ENCODE assay signal across 29 cellular contexts in genomic region chr10:107732045-107732444, GRCh38.
"Had no signal": no experiment of that assay in that cellular context is flagged by ENCODE, and none has a peak within 500 bp of the region (broad histone marks: within the 10 kb centered on the region; RNA-seq: fewer than 3 reads in every experiment).

No MANE protein-coding gene starts in this region.

- H3K27ac Mint-ChIP-seq: effector memory CD8-positive, alpha-beta T cell; memory B cell; natural killer cell; stimulated activated naive CD8-positive, alpha-beta T cell treated with anti-CD3 and anti-CD28 coated beads, Interleukin-15, amount 100 ng/mL, for 72 hours had no signal

- H3K9me3 ChIP-seq: neutrophil, prostate gland, suprapubic skin had no signal

- H3K36me3 ChIP-seq: esophagus squamous epithelium, heart right ventricle, lower lobe of right lung, neutrophil, prostate gland, right atrium auricular region, suprapubic skin, transverse colon had no signal

- H3K4me1 Mint-ChIP-seq: natural killer cell; stimulated activated naive CD8-positive, alpha-beta T cell treated with anti-CD3 and anti-CD28 coated beads, Interleukin-15, amount 100 ng/mL, for 72 hours had no signal

- H3K27ac ChIP-seq: esophagus squamous epithelium, heart right ventricle, lower lobe of right lung, neutrophil, prostate gland, right atrium auricular region, suprapubic skin, transverse colon had no signal

- H3K4me1 ChIP-seq: esophagus squamous epithelium, lower lobe of right lung, prostate gland, right atrium auricular region, suprapubic skin had no signal

- FAIRE-seq: endometrium, islet of Langerhans had no signal

- H3K4me3 ChIP-seq: esophagus squamous epithelium, heart right ventricle, lower lobe of right lung, prostate gland, right atrium auricular region, smooth muscle cell, suprapubic skin, transverse colon had no signal

- H3K4me3 Mint-ChIP-seq: effector memory CD8-positive, alpha-beta T cell; memory B cell; natural killer cell; stimulated activated naive CD8-positive, alpha-beta T cell treated with anti-CD3 and anti-CD28 coated beads, Interleukin-15, amount 100 ng/mL, for 72 hours had no signal

- H3K4me2 ChIP-seq: smooth muscle cell had no signal

- H3K27me3 Mint-ChIP-seq: effector memory CD8-positive, alpha-beta T cell; memory B cell; stimulated activated naive CD8-positive, alpha-beta T cell treated with anti-CD3 and anti-CD28 coated beads, Interleukin-15, amount 100 ng/mL, for 72 hours had no signal

- H3K27me3 ChIP-seq: esophagus squamous epithelium, heart right ventricle, neutrophil, right atrium auricular region, suprapubic skin, transverse colon had no signal

- ATAC-seq: effector memory CD8-positive, alpha-beta T cell; heart right ventricle; left colon; left ventricle myocardium superior; natural killer cell; sciatic nerve; stimulated activated naive CD8-positive, alpha-beta T cell treated with anti-CD3 and anti-CD28 coated beads, Interleukin-15, amount 100 ng/mL, for 72 hours had no signal

- DNase-seq: cortex of kidney; effector memory CD8-positive, alpha-beta T cell; erythroblast; esophagus squamous epithelium; foreskin melanocyte; glutamatergic neuron; heart right ventricle; hippocampal formation; kidney glomerular epithelial cell; left ventricle myocardium superior; lower lobe of right lung; natural killer cell; stimulated activated CD4-positive, alpha-beta T cell treated with anti-CD3 and anti-CD28 coated beads, Interleukin-12 subunit alpha, Interleukin-12 subunit beta, amount 100 ng/mL, for 4 hours; stimulated activated CD4-positive, alpha-beta T cell treated with anti-CD3 and anti-CD28 coated beads, Interleukin-1b, Interleukin-23, amount 100 ng/mL, for 48 hours; stimulated activated CD4-positive, alpha-beta T cell treated with anti-CD3 and anti-CD28 coated beads, Interleukin-4, amount 100 ng/mL, for 1 hour; stimulated activated CD8-positive, alpha-beta memory T cell treated with anti-CD3 and anti-CD28 coated beads, Interleukin-4, amount 100 ng/mL, for 48 hours; stimulated activated naive CD4-positive, alpha-beta T cell; stimulated activated naive CD8-positive, alpha-beta T cell treated with anti-CD3 and anti-CD28 coated beads, Interleukin-15, amount 100 ng/mL, for 72 hours; transverse colon had no signal
